Comparison of ENCODE assay signal across 23 cellular contexts in the genomic region with DNA sequence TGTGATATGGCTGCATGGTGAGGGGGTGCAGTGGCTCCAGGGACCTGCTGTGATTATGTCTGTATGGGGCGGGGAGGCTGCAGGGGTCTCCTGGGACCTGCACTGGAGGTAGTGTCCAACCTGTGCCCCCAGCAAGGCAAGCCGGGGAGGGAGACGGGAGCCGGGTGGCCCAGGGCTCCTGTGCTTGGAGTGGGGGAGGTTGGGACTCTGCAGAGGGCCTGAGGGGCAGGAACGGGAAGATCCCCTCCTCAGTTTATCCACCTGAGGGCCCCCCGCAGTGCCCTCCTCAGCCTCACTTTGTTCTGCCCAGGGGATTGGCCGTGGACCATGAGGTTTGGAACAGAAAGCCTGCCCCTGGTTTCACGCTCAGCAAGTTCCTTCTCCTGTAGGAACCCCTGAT.
"Had no signal": no experiment of that assay in that cellular context is flagged by ENCODE, and none has a peak within 500 bp of the region (broad histone marks: within the 10 kb centered on the region; RNA-seq: fewer than 3 reads in every experiment).

No MANE protein-coding gene starts in this region.

- FAIRE-seq: astrocyte, bronchial epithelial cell had no signal

- H3K4me3 ChIP-seq: lung had no signal

- ATAC-seq: activated naive CD8-positive, alpha-beta T cell treated with anti-CD3 and anti-CD28 coated beads, Interleukin-2, amount 50 U/mL, for 24 hours; activated T-cell treated with anti-CD3 and anti-CD28 coated beads, Interleukin-2, amount 50 U/mL, for 72 hours had no signal

- H3K9me3 Mint-ChIP-seq: activated CD4-positive, alpha-beta memory T cell treated with anti-CD3 and anti-CD28 coated beads, Interleukin-2, amount 10 ng/mL, durations not matched to agents 7 days and 5 days; activated naive CD8-positive, alpha-beta T cell treated with anti-CD3 and anti-CD28 coated beads, Interleukin-2, amount 50 U/mL, for 24 hours; activated T-cell treated with anti-CD3 and anti-CD28 coated beads, Interleukin-2, amount 50 U/mL, for 72 hours; immature natural killer cell; naive B cell; T-helper 1 cell treated with Interleukin-12 subunit alpha and Interleukin-12 subunit beta and Interleukin-4 antibody, amounts not matched to agents 30 μg/mL and 1 μg/mL, for 36 hours had no signal

- H3K9me3 ChIP-seq: neutrophil had no signal

- H3K27ac ChIP-seq: epithelial cell of prostate, neutrophil, WERI-Rb-1 had no signal

- H3K36me3 ChIP-seq: neutrophil, WERI-Rb-1 had no signal

- H3K4me3 Mint-ChIP-seq: activated CD4-positive, alpha-beta memory T cell treated with anti-CD3 and anti-CD28 coated beads, Interleukin-2, amount 10 ng/mL, durations not matched to agents 7 days and 5 days; activated naive CD8-positive, alpha-beta T cell treated with anti-CD3 and anti-CD28 coated beads, Interleukin-2, amount 50 U/mL, for 24 hours; activated T-cell treated with anti-CD3 and anti-CD28 coated beads, Interleukin-2, amount 50 U/mL, for 72 hours; immature natural killer cell; T-helper 1 cell treated with Interleukin-12 subunit alpha and Interleukin-12 subunit beta and Interleukin-4 antibody, amounts not matched to agents 30 μg/mL and 1 μg/mL, for 36 hours had no signal

- H3K27ac Mint-ChIP-seq: activated CD4-positive, alpha-beta memory T cell treated with anti-CD3 and anti-CD28 coated beads, Interleukin-2, amount 10 ng/mL, durations not matched to agents 7 days and 5 days; activated naive CD8-positive, alpha-beta T cell treated with anti-CD3 and anti-CD28 coated beads, Interleukin-2, amount 50 U/mL, for 24 hours; activated T-cell treated with anti-CD3 and anti-CD28 coated beads, Interleukin-2, amount 50 U/mL, for 72 hours; immature natural killer cell; T-helper 1 cell treated with Interleukin-12 subunit alpha and Interleukin-12 subunit beta and Interleukin-4 antibody, amounts not matched to agents 30 μg/mL and 1 μg/mL, for 36 hours had no signal

- DNase-seq: activated CD4-positive, alpha-beta memory T cell treated with anti-CD3 and anti-CD28 coated beads, Interleukin-2, amount 10 ng/mL, durations not matched to agents 7 days and 5 days; activated CD4-positive, alpha-beta T cell treated with anti-CD3 and anti-CD28 coated beads for 4 hours; activated CD8-positive, alpha-beta memory T cell treated with anti-CD3 and anti-CD28 coated beads, Interleukin-2, amount 50 U/mL, for 48 hours; activated gamma-delta T cell treated with Interleukin-2 at 50 U/mL for 16 hours; activated naive CD8-positive, alpha-beta T cell treated with anti-CD3 and anti-CD28 coated beads, Interleukin-2, amount 50 U/mL, for 24 hours; activated T-cell treated with anti-CD3 and anti-CD28 coated beads, Interleukin-2, amount 50 U/mL, for 72 hours; foreskin melanocyte; immature natural killer cell; midbrain; naive B cell; retina; stimulated activated CD4-positive, alpha-beta T cell treated with anti-CD3 and anti-CD28 coated beads, Interleukin-15, amount 100 ng/mL, for 24 hours; stimulated activated CD4-positive, alpha-beta T cell treated with anti-CD3 and anti-CD28 coated beads, Interleukin-4, amount 100 ng/mL, for 24 hours; stimulated activated naive CD4-positive, alpha-beta T cell; substantia nigra; trophoblast cell; WERI-Rb-1 had no signal
